19 cellular contexts compared by ENCODE assay signal in the genomic region with DNA sequence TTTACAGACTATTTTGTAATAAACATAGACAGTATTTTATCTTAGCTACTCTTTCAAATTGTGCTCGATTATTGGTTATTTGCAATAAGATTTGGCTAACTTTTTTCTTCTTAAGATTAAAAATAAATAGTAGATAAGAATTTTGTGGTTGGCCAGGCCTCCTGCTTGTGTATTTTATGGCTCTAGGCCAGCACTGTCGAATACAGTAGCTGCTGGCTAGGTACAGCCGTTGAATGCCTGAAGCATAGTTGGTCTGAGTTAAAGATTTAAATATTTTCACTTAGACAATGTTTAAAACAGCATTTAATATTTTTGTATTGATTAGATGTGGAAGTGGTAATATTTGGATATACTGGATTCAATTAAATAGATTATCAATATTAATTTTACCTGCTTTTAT.
DNase-seq lines count a peak whose midpoint lies in the region; ATAC-seq and TF ChIP-seq lines count a peak whose summit lies in the region.
"Had no signal": no experiment of that assay in that cellular context is flagged by ENCODE, and none has a peak within 500 bp of the region (broad histone marks: within the 10 kb centered on the region; RNA-seq: fewer than 3 reads in every experiment).

No MANE protein-coding gene starts in this region.

- whole genome bisulfite sequencing in adrenal gland, 4 donors = 10 to 19% (median 14%) methylated on average over 3 of the region's 3 CpGs

- peaks cover 4 to 16% of the 10 kb centered on the region in 2 donors for H3K4me1 ChIP-seq in adrenal gland (replicated peaks in 1 of 2)
- H3K4me1 ChIP-seq: BLaER1 had no signal

- peak overlapping the region in 1 of 5 donors; percentile 10 for H3K27ac ChIP-seq in adrenal gland
- H3K27ac ChIP-seq: BLaER1, GM23248, PC-9 had no signal

- ATAC-seq in Right ventricle myocardium superior (ENCODE audit: poor library complexity) (peak; percentile 40), GM19452 (IDR thresholded peaks at IDR 0.05; ENCODE audit: unreplicated experiment) (no peak), GM18909 (IDR thresholded peaks at IDR 0.05; ENCODE audit: poor library complexity, unreplicated experiment) (no peak), SK-N-SH treated with all-trans-retinoic acid at 6 μM for 48 hours (no peak)
- ATAC-seq: CD8-positive, alpha-beta T cell; HCT116 had no signal

- H3K27me3 ChIP-seq in adrenal gland = no peaks in the 10 kb centered on the region
- H3K27me3 ChIP-seq: BLaER1 had no signal

- TF ChIP-seq POLR2A in adrenal gland (IDR thresholded peaks at IDR 0.05) = no peak

- no peak for TF ChIP-seq CTCF in adrenal gland (IDR thresholded peaks at IDR 0.05)
- TF ChIP-seq CTCF in fibroblast of pulmonary artery (IDR thresholded peaks at IDR 0.05; ENCODE audit: low read length, missing control alignments) = no peak

- intact Hi-C loops in Right ventricle myocardium superior (cut with DNase I) (no loop called here), cardiac septum (cut with DNase I) (no loop called here), adrenal gland (cut with DNase I) (no loop called here)

- no peak overlapping the region for H3K4me3 ChIP-seq in adrenal gland
- no peak overlapping the region for H3K4me3 ChIP-seq in fibroblast of pulmonary artery (replicated peaks; ENCODE audit: low read depth, low read length)
- H3K4me3 ChIP-seq: BLaER1, GM23248, PC-9 had no signal

- no peaks in the 10 kb centered on the region for H3K36me3 ChIP-seq in adrenal gland (replicated peaks in 1 of 2)
- H3K36me3 ChIP-seq: BLaER1 had no signal

- H3K9me3 ChIP-seq in adrenal gland (replicated peaks in 1 of 3) = no peaks in the 10 kb centered on the region
- H3K9me3 ChIP-seq: BLaER1 had no signal

- DNase-seq in Right ventricle myocardium superior = no peak
- no peak for DNase-seq in cardiac septum (ENCODE audit: low spot score)
- peak in 4 of 7 donors; percentile 39 to 46 (median 42) for DNase-seq in adrenal gland
- peak; percentile 53 for DNase-seq in fibroblast of pulmonary artery (ENCODE audit: low read depth)
- DNase-seq in smooth muscle cell of the brain vasculature (ENCODE audit: low read depth, low spot score) = peak; percentile 12
- DNase-seq: CD8-positive, alpha-beta T cell; DMS79 treated with DMSO at 0.1 percent for 48 hours; GM23248; MV-4-11; NCI-H1417; NCI-H1930; NCI-H2171 treated with DMSO at 0.1 percent for 48 hours; NCI-H774; PC-9 had no signal

TF ChIP-seq in SK-N-SH treated with all-trans-retinoic acid at 6 μM for 48 hours, 23 proteins besides CTCF, POLR2A, EP300 and RAD21:
- TF ChIP-seq, protein P1, sequence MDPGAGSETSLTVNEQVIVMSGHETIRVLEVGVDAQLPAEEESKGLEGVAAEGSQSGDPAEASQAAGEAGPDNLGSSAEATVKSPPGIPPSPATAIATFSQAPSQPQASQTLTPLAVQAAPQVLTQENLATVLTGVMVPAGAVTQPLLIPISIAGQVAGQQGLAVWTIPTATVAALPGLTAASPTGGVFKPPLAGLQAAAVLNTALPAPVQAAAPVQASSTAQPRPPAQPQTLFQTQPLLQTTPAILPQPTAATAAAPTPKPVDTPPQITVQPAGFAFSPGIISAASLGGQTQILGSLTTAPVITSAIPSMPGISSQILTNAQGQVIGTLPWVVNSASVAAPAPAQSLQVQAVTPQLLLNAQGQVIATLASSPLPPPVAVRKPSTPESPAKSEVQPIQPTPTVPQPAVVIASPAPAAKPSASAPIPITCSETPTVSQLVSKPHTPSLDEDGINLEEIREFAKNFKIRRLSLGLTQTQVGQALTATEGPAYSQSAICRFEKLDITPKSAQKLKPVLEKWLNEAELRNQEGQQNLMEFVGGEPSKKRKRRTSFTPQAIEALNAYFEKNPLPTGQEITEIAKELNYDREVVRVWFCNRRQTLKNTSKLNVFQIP (CRISPR knock-in tag; IDR thresholded peaks at IDR 0.05; ENCODE audit: borderline replicate concordance, low read depth) = no peak
- no peak for TF ChIP-seq ZFP3 (CRISPR knock-in tag; IDR thresholded peaks at IDR 0.05)
- no peak for TF ChIP-seq TCF4 (CRISPR knock-in tag; IDR thresholded peaks at IDR 0.05; ENCODE audit: borderline replicate concordance)
- TF ChIP-seq ZNF70 (CRISPR knock-in tag; IDR thresholded peaks at IDR 0.05) = no peak
- no peak for TF ChIP-seq TSHZ2 (CRISPR knock-in tag; IDR thresholded peaks at IDR 0.05)
- no peak for TF ChIP-seq CSRNP3 (CRISPR knock-in tag; IDR thresholded peaks at IDR 0.05)
- TF ChIP-seq PATZ1 (CRISPR knock-in tag; IDR thresholded peaks at IDR 0.05; ENCODE audit: borderline replicate concordance) = no peak

Comparison
In these comparisons a context has a peak if more than half of its experiments do, and no peak if none do; other contexts are left out.
1. DNase-seq: peak in adrenal gland (4 of 7), fibroblast of pulmonary artery (single experiment) and smooth muscle cell of the brain vasculature (single experiment); none in Right ventricle myocardium superior (single experiment) and cardiac septum (single experiment).